ENCODE assay signal across 20 cellular contexts in genomic region chr15:62592920-62593319, GRCh38.
A peak's percentile ranks its signal among the peaks of the same experiment; 100 is the strongest.
DNase-seq lines count a peak whose midpoint lies in the region; ATAC-seq and TF ChIP-seq lines count a peak whose summit lies in the region.
"Had no signal": no experiment of that assay in that cellular context is flagged by ENCODE, and none has a peak within 500 bp of the region (broad histone marks: within the 10 kb centered on the region; RNA-seq: fewer than 3 reads in every experiment).

No MANE protein-coding gene starts in this region.

- no peak for TF ChIP-seq RAD21 in neural cell (conservative IDR thresholded peaks at IDR 0.05)

- H3K36me3 Mint-ChIP-seq in GM23338 (ENCODE audit: low read depth) = no peaks in the 10 kb centered on the region

- no peaks in the 10 kb centered on the region for H3K9me3 ChIP-seq in ascending aorta
- no peaks in the 10 kb centered on the region for H3K9me3 ChIP-seq in neural cell (ENCODE audit: low read length)
- no peaks in the 10 kb centered on the region for H3K9me3 ChIP-seq in tibial artery
- H3K9me3 ChIP-seq: BLaER1 had no signal

- H2AFZ ChIP-seq in GM23338 (no peak overlapping the region), neural cell (ENCODE audit: low read depth, low read length) (no peak overlapping the region)

- peaks cover 10% of the 10 kb centered on the region; the same call in 2 of the 3 replicates for H3K4me1 Mint-ChIP-seq in GM23338

- H3K4me3 Mint-ChIP-seq in GM23338 = no peak overlapping the region
- H3K4me3 Mint-ChIP-seq: CD4-positive, alpha-beta T cell; H9; HFFc6 had no signal

- H3K27ac ChIP-seq in GM23338 (ENCODE audit: low read depth) (no peak overlapping the region), ascending aorta (peak overlapping the region; percentile 76 to 79), neural cell (ENCODE audit: low read length) (no peak overlapping the region), tibial artery (peak overlapping the region; percentile 70 to 79)
- H3K27ac ChIP-seq: BLaER1 had no signal

- H3K4me3 ChIP-seq in GM23338 (no peak overlapping the region), ascending aorta (no peak overlapping the region), neural cell (ENCODE audit: low read length) (no peak overlapping the region), tibial artery (no peak overlapping the region), lower leg skin (ENCODE audit: low read depth, poor library complexity, severe bottlenecking) (no peak overlapping the region)
- H3K4me3 ChIP-seq: BLaER1, GM12878 had no signal

- intact Hi-C loops in ascending aorta (cut with DNase I) (loop anchor here (1.0 to 5.0 kb wide), 2 partner anchors 123 to 201 kb away; partner anchors contain the start of gene TLN2), tibial artery (cut with DNase I; ENCODE audit: low total_unique reads) (no loop called here), lower leg skin (cut with DNase I; ENCODE audit: low total_unique reads) (no loop called here)

- no peak overlapping the region for H3K9ac ChIP-seq in neural cell (ENCODE audit: low read length)
- H3K9ac ChIP-seq: BLaER1 had no signal

- peaks cover 1% of the 10 kb centered on the region for H3K27me3 Mint-ChIP-seq in GM23338 (ENCODE audit: insufficient read depth, low read depth, poor library complexity)

- H3K79me2 ChIP-seq in GM23338 (replicated peaks; ENCODE audit: insufficient read depth) (no peaks in the 10 kb centered on the region), neural cell (replicated peaks; ENCODE audit: insufficient read depth, low read length) (no peaks in the 10 kb centered on the region)

- H3K9me2 ChIP-seq in GM23338 (ENCODE audit: insufficient read depth) = no peaks in the 10 kb centered on the region
- H3K9me2 ChIP-seq in neural cell (ENCODE audit: insufficient read depth, low read length) = no peaks in the 10 kb centered on the region

- no peak overlapping the region for H3K27ac Mint-ChIP-seq in GM23338
- H3K27ac Mint-ChIP-seq: CD4-positive, alpha-beta T cell; H9; HFFc6 had no signal

- H3K36me3 ChIP-seq in GM23338 (ENCODE audit: insufficient read depth) (no peaks in the 10 kb centered on the region), ascending aorta (no peaks in the 10 kb centered on the region), neural cell (ENCODE audit: insufficient read depth, low read length) (no peaks in the 10 kb centered on the region), tibial artery (no peaks in the 10 kb centered on the region)
- H3K36me3 ChIP-seq: BLaER1 had no signal

- TF ChIP-seq CTCF in GM23338 (conservative IDR thresholded peaks at IDR 0.05; ENCODE audit: low read depth in 2 of 2) = no peak
- no peak for TF ChIP-seq CTCF in ascending aorta (IDR thresholded peaks at IDR 0.05)
- TF ChIP-seq CTCF in neural cell (IDR thresholded peaks at IDR 0.05; ENCODE audit: poor library complexity, severe bottlenecking) = no peak
- no peak for TF ChIP-seq CTCF in tibial artery (IDR thresholded peaks at IDR 0.05)
- no peak for TF ChIP-seq CTCF in lower leg skin (IDR thresholded peaks at IDR 0.05)

- no peak for ATAC-seq in GM23338
- ATAC-seq: GM12878 had no signal

- H4K20me1 ChIP-seq in GM23338 (replicated peaks; ENCODE audit: insufficient read depth) (no peaks in the 10 kb centered on the region), neural cell (ENCODE audit: insufficient read depth) (no peaks in the 10 kb centered on the region)
- H4K20me1 ChIP-seq: BLaER1 had no signal

- 53 to 74% methylated on average over 1 of the region's 1 CpG for WGBS in lower leg skin, 2 donors

- H3K4me1 ChIP-seq in GM23338 (ENCODE audit: insufficient read depth) (peaks cover 13% of the 10 kb centered on the region), ascending aorta (peaks cover 5 to 44% of the 10 kb centered on the region in 2 donors), tibial artery (peaks cover 0 to 53% (median 33%) of the 10 kb centered on the region in 4 donors)

- no peak for TF ChIP-seq EP300 in neural cell (conservative IDR thresholded peaks at IDR 0.05; ENCODE audit: poor library complexity, severe bottlenecking)

- DNase-seq in GM23338 (ENCODE audit: low spot score) = no peak
- no peak for DNase-seq in ascending aorta (ENCODE audit: low spot score in 2 of 2)
- DNase-seq in tibial artery = no peak
- DNase-seq in stimulated activated naive CD4-positive, alpha-beta T cell treated with Interleukin-2 at 50 U/mL for 16 hours (lab: John Stamatoyannopoulos, UW) = no peak
- DNase-seq in lower leg skin (ENCODE audit: low spot score in 2 of 2) = no peak
- no peak for DNase-seq in HUDEP-2 (lab: John Stamatoyannopoulos, UW; ENCODE audit: unreplicated experiment in 76 of 76)
- DNase-seq: CD4-positive, alpha-beta T cell; COR-L47; DMS 273 treated with DMSO at 0.1 percent for 48 hours; DND-41; H9; HFFc6; Kasumi-1; NCI-H1694 treated with DMSO at 0.1 percent for 48 hours; NCI-H2081 treated with DMSO at 0.1 percent for 48 hours; NCI-H748 treated with DMSO at 0.1 percent for 48 hours; SIG-M5 had no signal

- H3K27me3 ChIP-seq in GM23338 (ENCODE audit: insufficient read depth) (no peaks in the 10 kb centered on the region), ascending aorta (no peaks in the 10 kb centered on the region), neural cell (ENCODE audit: insufficient read depth, low read depth, low read length) (no peaks in the 10 kb centered on the region), tibial artery (no peaks in the 10 kb centered on the region)
- H3K27me3 ChIP-seq: BLaER1 had no signal

- no peaks in the 10 kb centered on the region for H3K9me3 Mint-ChIP-seq in GM23338
- H3K9me3 Mint-ChIP-seq: CD4-positive, alpha-beta T cell; H9; HFFc6 had no signal

- H3F3A ChIP-seq in GM23338 (replicated peaks; ENCODE audit: low read depth) (no peaks in the 10 kb centered on the region), neural cell (ENCODE audit: insufficient read depth, low read length, poor library complexity, severe bottlenecking) (no peaks in the 10 kb centered on the region)

- no peak for TF ChIP-seq POLR2A in lower leg skin (IDR thresholded peaks at IDR 0.05)

- peak overlapping the region; percentile 30; the same call in 1 of the 2 replicates for H3K4me2 ChIP-seq in GM23338
- peak overlapping the region; percentile 13 for H3K4me2 ChIP-seq in neural cell (ENCODE audit: low read length)
- H3K4me2 ChIP-seq: BLaER1 had no signal

TF ChIP-seq in neural cell, 6 proteins besides CTCF, POLR2A, EP300 and RAD21:
- TF ChIP-seq SMC3 (conservative IDR thresholded peaks at IDR 0.05; ENCODE audit: poor library complexity) (no peak), REST (IDR thresholded peaks at IDR 0.05; ENCODE audit: borderline replicate concordance) (no peak), TAF1 (IDR thresholded peaks at IDR 0.05; ENCODE audit: low read depth) (no peak), MXI1 (conservative IDR thresholded peaks at IDR 0.05; ENCODE audit: poor library complexity, severe bottlenecking) (no peak), POLR2AphosphoS5 (IDR thresholded peaks at IDR 0.05) (no peak), EZH2 (IDR thresholded peaks at IDR 0.05; ENCODE audit: borderline replicate concordance, insufficient read depth, low read length, poor library complexity, severe bottlenecking) (no peak)

Comparison
In these comparisons a context has a peak if more than half of its experiments do, and no peak if none do; other contexts are left out.
1. H3K27ac ChIP-seq: peak in ascending aorta (2 of 2) and tibial artery (2 of 2); none in GM23338 (single experiment) and neural cell (single experiment).